Comparison of ENCODE assay signal across 24 cellular contexts in genomic region chr12:79260923-79261322, GRCh38.
DNase-seq lines count a peak whose midpoint lies in the region; ATAC-seq, FAIRE-seq and TF ChIP-seq lines count a peak whose summit lies in the region.
"Had no signal": no experiment of that assay in that cellular context is flagged by ENCODE, and none has a peak within 500 bp of the region (broad histone marks: within the 10 kb centered on the region; RNA-seq: fewer than 3 reads in every experiment).

No MANE protein-coding gene starts in this region.

- no peak overlapping the region for H3K27ac ChIP-seq in foreskin keratinocyte
- H3K27ac ChIP-seq: 22Rv1, BLaER1, C4-2B had no signal

- CTCF ChIA-PET in HEK293T (lab: Yijun Ruan, JAX): no interaction called here

- no peak overlapping the region for H3K4me3 Mint-ChIP-seq in mesothelial cell of epicardium
- H3K4me3 Mint-ChIP-seq: B cell; CD4-positive, CD25-positive, alpha-beta regulatory T cell; CD8-positive, alpha-beta T cell; GM23338 had no signal

- TF ChIP-seq CTCF in D721Med (IDR thresholded peaks at IDR 0.05; ENCODE audit: insufficient read depth, missing control alignments) (no peak), astrocyte of the spinal cord (IDR thresholded peaks at IDR 0.05; ENCODE audit: low read depth, low read length) (no peak), mesothelial cell of epicardium (IDR thresholded peaks at IDR 0.05; ENCODE audit: unreplicated experiment) (no peak), foreskin keratinocyte (conservative IDR thresholded peaks at IDR 0.05) (no peak)

- peak; percentile 64 for FAIRE-seq in D721Med (lab: Jason Lieb, UNC)
- FAIRE-seq: A204.1, GM12891, GM18507 had no signal

- no peaks in the 10 kb centered on the region for H3K27me3 Mint-ChIP-seq in mesothelial cell of epicardium (ENCODE audit: low read depth)
- H3K27me3 Mint-ChIP-seq: B cell; CD4-positive, CD25-positive, alpha-beta regulatory T cell had no signal

- no peak overlapping the region for H3K4me3 ChIP-seq in astrocyte of the spinal cord (ENCODE audit: low read depth, low read length)
- H3K4me3 ChIP-seq: BLaER1, GM23338, HAP-1 had no signal

- no peaks in the 10 kb centered on the region for H3K9me3 Mint-ChIP-seq in mesothelial cell of epicardium
- H3K9me3 Mint-ChIP-seq: CD8-positive, alpha-beta T cell; GM23338 had no signal

- no peak for ATAC-seq in foreskin keratinocyte
- ATAC-seq: CD8-positive, alpha-beta T cell; GM23338 had no signal

- no peaks in the 10 kb centered on the region for H3K4me1 ChIP-seq in foreskin keratinocyte
- H3K4me1 ChIP-seq: BLaER1, Caco-2 had no signal

- H3K27ac Mint-ChIP-seq in mesothelial cell of epicardium: peak overlapping the region; percentile 28
- H3K27ac Mint-ChIP-seq: B cell; CD4-positive, CD25-positive, alpha-beta regulatory T cell; CD8-positive, alpha-beta T cell; GM23338 had no signal

- no peaks in the 10 kb centered on the region for H3K36me3 Mint-ChIP-seq in mesothelial cell of epicardium
- H3K36me3 Mint-ChIP-seq: CD4-positive, CD25-positive, alpha-beta regulatory T cell; CD8-positive, alpha-beta T cell had no signal

- H3K27me3 ChIP-seq in foreskin keratinocyte: peaks cover 10% of the 10 kb centered on the region
- H3K27me3 ChIP-seq: BLaER1 had no signal

- H3K4me1 Mint-ChIP-seq in mesothelial cell of epicardium: peaks cover 28% of the 10 kb centered on the region
- H3K4me1 Mint-ChIP-seq: B cell; CD4-positive, CD25-positive, alpha-beta regulatory T cell; GM23338 had no signal

- in situ Hi-C loops in astrocyte of the spinal cord (cut with HindIII; ENCODE audit: low sequenced_read_pairs): no loop called here

- POLR2A ChIA-PET in HEK293T (lab: Yijun Ruan, JAX): no interaction called here

- DNase-seq in D721Med (ENCODE audit: insufficient read length, low spot score): no peak
- no peak for DNase-seq in HEK293T (ENCODE audit: extremely low spot score)
- DNase-seq in astrocyte of the spinal cord (ENCODE audit: low read depth, low spot score): peak; percentile 14
- no peak for DNase-seq in mesothelial cell of epicardium (ENCODE audit: low spot score in 2 of 2, unreplicated experiment in 2 of 2)
- no peak for DNase-seq in SW480 (ENCODE audit: low spot score)
- no peak for DNase-seq in NCI-H345 treated with DMSO at 0.1 percent for 48 hours (lab: John Stamatoyannopoulos, UW; ENCODE audit: unreplicated experiment)
- no peak for DNase-seq in stimulated activated CD4-positive, alpha-beta T cell treated with anti-CD3 and anti-CD28 coated beads, Interleukin-4, amount 100 ng/mL, for 24 hours
- no peak for DNase-seq in foreskin keratinocyte
- DNase-seq: Caco-2; CD4-positive, CD25-positive, alpha-beta regulatory T cell; CD8-positive, alpha-beta T cell; DMS 273 treated with DMSO at 0.1 percent for 48 hours; DMS79; EL; GF-D8 had no signal

TF ChIP-seq in HEK293T, 16 proteins besides CTCF, POLR2A, EP300 and RAD21:
- no peak for TF ChIP-seq FOXM1 (IDR thresholded peaks at IDR 0.05; ENCODE audit: borderline replicate concordance)
- 0 out of 2 replicates have a peak, but pooled peaks have one; percentile 33 for TF ChIP-seq FOXA1 (IDR thresholded peaks at IDR 0.05)
- TF ChIP-seq PKNOX1 (IDR thresholded peaks at IDR 0.05): peak; percentile 83
- no peak for TF ChIP-seq ZNF384 (IDR thresholded peaks at IDR 0.05)
- TF ChIP-seq CTBP1 (IDR thresholded peaks at IDR 0.05; ENCODE audit: borderline replicate concordance): peak; percentile 41; the same call in 1 of the 2 replicates
- no peak for TF ChIP-seq SUZ12 (IDR thresholded peaks at IDR 0.05)
- no peak; the same call in 1 of the 2 replicates for TF ChIP-seq ARNT (IDR thresholded peaks at IDR 0.05)
- no peak for TF ChIP-seq FOXK2 (IDR thresholded peaks at IDR 0.05)
- no peak for TF ChIP-seq L3MBTL2 (conservative IDR thresholded peaks at IDR 0.05)
- TF ChIP-seq TARDBP (IDR thresholded peaks at IDR 0.05): no peak
- no peak for TF ChIP-seq SP1 (IDR thresholded peaks at IDR 0.05)
- TF ChIP-seq BHLHE40 (IDR thresholded peaks at IDR 0.05; ENCODE audit: borderline replicate concordance): no peak
- no peak for TF ChIP-seq HDGF (IDR thresholded peaks at IDR 0.05; ENCODE audit: borderline replicate concordance)
- no peak for TF ChIP-seq NFRKB (IDR thresholded peaks at IDR 0.05)
- TF ChIP-seq LEF1 (IDR thresholded peaks at IDR 0.05; ENCODE audit: borderline replicate concordance): no peak
- no peak for TF ChIP-seq ELF4 (IDR thresholded peaks at IDR 0.05)
